ENCODE assay signal across 22 cellular contexts in the genomic region with DNA sequence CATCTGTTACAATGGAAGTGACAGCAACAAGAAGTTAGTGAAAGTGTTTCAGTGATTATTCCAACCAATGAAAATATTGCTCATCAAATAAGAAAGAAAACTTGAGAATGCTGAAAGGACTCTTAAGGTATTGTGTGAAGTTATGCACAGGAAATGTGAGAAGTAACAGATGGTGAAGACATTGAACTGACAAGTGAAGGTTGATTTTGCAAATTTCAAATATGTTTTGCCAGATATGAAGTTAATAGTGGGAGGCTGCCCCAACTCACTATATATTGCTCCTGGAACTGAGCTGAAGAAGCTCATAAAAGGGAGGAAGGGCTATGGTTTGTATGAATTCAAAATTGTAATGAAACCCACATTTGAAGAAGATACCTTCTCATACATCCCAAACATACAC.
"Had no signal": no experiment of that assay in that cellular context is flagged by ENCODE, and none has a peak within 500 bp of the region (broad histone marks: within the 10 kb centered on the region; RNA-seq: fewer than 3 reads in every experiment).

No MANE protein-coding gene starts in this region.

- H3K36me3 ChIP-seq: brain microvascular endothelial cell, colonic mucosa, ovary, thoracic aorta had no signal

- ATAC-seq: activated CD8-positive, alpha-beta T cell treated with anti-CD3 and anti-CD28 coated beads, Interleukin-2, amount 10 ng/mL, durations not matched to agents 7 days and 5 days; sciatic nerve; stimulated activated effector memory CD8-positive, alpha-beta T cell treated with anti-CD3 and anti-CD28 coated beads, Interleukin-12 subunit alpha, Interleukin-12 subunit beta, amount 100 ng/mL, for 72 hours had no signal

- H3K9me3 Mint-ChIP-seq: activated CD4-positive, alpha-beta T cell treated with anti-CD3 and anti-CD28 coated beads, Interleukin-2, amount 10 ng/mL, durations not matched to agents 7 days and 5 days; activated naive CD4-positive, alpha-beta T cell treated with anti-CD3 and anti-CD28 coated beads for 36 hours; activated T-cell treated with anti-CD3 and anti-CD28 coated beads, Interleukin-2, amount 50 U/mL, for 24 hours; activated T-helper 2 cell treated with anti-CD3 and anti-CD28 coated beads, Interferon-gamma antibody, Interleukin-2, Interleukin-4, amounts not matched to agents 10 μg/mL and 5 μg/mL and 100 μg/mL, durations not matched to agents 14 hours and 24 hours and 36 hours; stimulated activated effector memory CD8-positive, alpha-beta T cell treated with anti-CD3 and anti-CD28 coated beads, Interleukin-12 subunit alpha, Interleukin-12 subunit beta, amount 100 ng/mL, for 72 hours had no signal

- H3K4me3 ChIP-seq: colonic mucosa, lung, ovary, smooth muscle cell, thoracic aorta had no signal

- H3K27me3 Mint-ChIP-seq: activated CD4-positive, alpha-beta T cell treated with anti-CD3 and anti-CD28 coated beads, Interleukin-2, amount 10 ng/mL, durations not matched to agents 7 days and 5 days; activated T-cell treated with anti-CD3 and anti-CD28 coated beads, Interleukin-2, amount 50 U/mL, for 24 hours had no signal

- H3K4me3 Mint-ChIP-seq: activated CD4-positive, alpha-beta T cell treated with anti-CD3 and anti-CD28 coated beads, Interleukin-2, amount 10 ng/mL, durations not matched to agents 7 days and 5 days; activated CD8-positive, alpha-beta T cell treated with anti-CD3 and anti-CD28 coated beads, Interleukin-2, amount 10 ng/mL, durations not matched to agents 7 days and 5 days; activated naive CD4-positive, alpha-beta T cell treated with anti-CD3 and anti-CD28 coated beads for 36 hours; activated T-cell treated with anti-CD3 and anti-CD28 coated beads, Interleukin-2, amount 50 U/mL, for 24 hours; stimulated activated effector memory CD8-positive, alpha-beta T cell treated with anti-CD3 and anti-CD28 coated beads, Interleukin-12 subunit alpha, Interleukin-12 subunit beta, amount 100 ng/mL, for 72 hours had no signal

- H3K4me1 Mint-ChIP-seq: activated CD4-positive, alpha-beta T cell treated with anti-CD3 and anti-CD28 coated beads, Interleukin-2, amount 10 ng/mL, durations not matched to agents 7 days and 5 days had no signal

- DNase-seq: activated CD4-positive, alpha-beta T cell treated with anti-CD3 and anti-CD28 coated beads, Interleukin-2, amount 10 ng/mL, durations not matched to agents 7 days and 5 days; activated CD8-positive, alpha-beta T cell treated with anti-CD3 and anti-CD28 coated beads, Interleukin-2, amount 10 ng/mL, durations not matched to agents 7 days and 5 days; activated naive CD4-positive, alpha-beta T cell treated with anti-CD3 and anti-CD28 coated beads for 36 hours; activated T-cell treated with anti-CD3 and anti-CD28 coated beads, Interleukin-2, amount 50 U/mL, for 24 hours; central memory CD4-positive, alpha-beta T cell; colonic mucosa; erythroblast; foreskin melanocyte; glutamatergic neuron; hypothalamus; islet precursor cell; ovary; stimulated activated CD4-positive, alpha-beta T cell treated with anti-CD3 and anti-CD28 coated beads, Interleukin-4, amount 100 ng/mL, for 24 hours; T-helper 1 cell; T-helper 9 cell had no signal

- H3K36me3 Mint-ChIP-seq: stimulated activated effector memory CD8-positive, alpha-beta T cell treated with anti-CD3 and anti-CD28 coated beads, Interleukin-12 subunit alpha, Interleukin-12 subunit beta, amount 100 ng/mL, for 72 hours had no signal

- H3K27ac ChIP-seq: brain microvascular endothelial cell, colonic mucosa, ovary, thoracic aorta had no signal

- H3K9me3 ChIP-seq: colonic mucosa, ovary, thoracic aorta had no signal

- H3K27ac Mint-ChIP-seq: activated CD4-positive, alpha-beta T cell treated with anti-CD3 and anti-CD28 coated beads, Interleukin-2, amount 10 ng/mL, durations not matched to agents 7 days and 5 days; activated CD8-positive, alpha-beta T cell treated with anti-CD3 and anti-CD28 coated beads, Interleukin-2, amount 10 ng/mL, durations not matched to agents 7 days and 5 days; activated naive CD4-positive, alpha-beta T cell treated with anti-CD3 and anti-CD28 coated beads for 36 hours; activated T-cell treated with anti-CD3 and anti-CD28 coated beads, Interleukin-2, amount 50 U/mL, for 24 hours; activated T-helper 2 cell treated with anti-CD3 and anti-CD28 coated beads, Interferon-gamma antibody, Interleukin-2, Interleukin-4, amounts not matched to agents 10 μg/mL and 5 μg/mL and 100 μg/mL, durations not matched to agents 14 hours and 24 hours and 36 hours; stimulated activated effector memory CD8-positive, alpha-beta T cell treated with anti-CD3 and anti-CD28 coated beads, Interleukin-12 subunit alpha, Interleukin-12 subunit beta, amount 100 ng/mL, for 72 hours had no signal
